ENCODE assay signal across 10 cellular contexts in genomic region chr19:42323473-42323851, GRCh38. TPM values are rescaled to one million over a fixed set of nuclear protein-coding genes. Genes with fewer than 3 reads are reported as not detected.
DNase-seq lines count a peak whose midpoint lies in the region; ATAC-seq lines count a peak whose summit lies in the region.
"Had no signal": no experiment of that assay in that cellular context is flagged by ENCODE, and none has a peak within 500 bp of the region (broad histone marks: within the 10 kb centered on the region; RNA-seq: fewer than 3 reads in every experiment).

No MANE protein-coding gene starts in this region.

- H3K27me3 Mint-ChIP-seq in stimulated activated naive CD8-positive, alpha-beta T cell treated with anti-CD3 and anti-CD28 coated beads, Interleukin-15, amount 100 ng/mL, for 72 hours = peaks cover 41% of the 10 kb centered on the region
- H3K27me3 Mint-ChIP-seq in activated naive CD8-positive, alpha-beta T cell treated with anti-CD3 and anti-CD28 coated beads for 36 hours = peaks cover 18% of the 10 kb centered on the region

- no peak for DNase-seq in stimulated activated naive CD8-positive, alpha-beta T cell treated with anti-CD3 and anti-CD28 coated beads, Interleukin-15, amount 100 ng/mL, for 72 hours
- no peak for DNase-seq in stimulated activated naive CD8-positive, alpha-beta T cell treated with anti-CD3 and anti-CD28 coated beads, Interleukin-15, Interleukin-2, amounts not matched to agents 100 U/mL and 50 U/mL, for 24 hours
- no peak for DNase-seq in activated naive CD8-positive, alpha-beta T cell treated with anti-CD3 and anti-CD28 coated beads for 36 hours
- DNase-seq in left kidney (ENCODE audit: low read depth, low spot score) (peak; percentile 55), DMS114 treated with DMSO at 0.1 percent for 48 hours (lab: John Stamatoyannopoulos, UW; ENCODE audit: unreplicated experiment) (no peak), NCI-H187 treated with DMSO at 0.1 percent for 48 hours (lab: John Stamatoyannopoulos, UW) (no peak), left ventricle myocardium superior (no peak), NCI-H1092 (lab: John Stamatoyannopoulos, UW) (no peak)
- DNase-seq: anterior cingulate cortex had no signal

- no peak overlapping the region for H3K27ac Mint-ChIP-seq in stimulated activated naive CD8-positive, alpha-beta T cell treated with anti-CD3 and anti-CD28 coated beads, Interleukin-15, amount 100 ng/mL, for 72 hours
- H3K27ac Mint-ChIP-seq in activated naive CD8-positive, alpha-beta T cell treated with anti-CD3 and anti-CD28 coated beads for 36 hours = no peak overlapping the region

- no peaks in the 10 kb centered on the region for H3K9me3 Mint-ChIP-seq in stimulated activated naive CD8-positive, alpha-beta T cell treated with anti-CD3 and anti-CD28 coated beads, Interleukin-15, amount 100 ng/mL, for 72 hours
- no peaks in the 10 kb centered on the region for H3K9me3 Mint-ChIP-seq in activated naive CD8-positive, alpha-beta T cell treated with anti-CD3 and anti-CD28 coated beads for 36 hours

- no peaks in the 10 kb centered on the region for H3K36me3 Mint-ChIP-seq in activated naive CD8-positive, alpha-beta T cell treated with anti-CD3 and anti-CD28 coated beads for 36 hours

- ATAC-seq in stimulated activated naive CD8-positive, alpha-beta T cell treated with anti-CD3 and anti-CD28 coated beads, Interleukin-15, amount 100 ng/mL, for 72 hours = no peak
- ATAC-seq in stimulated activated naive CD8-positive, alpha-beta T cell treated with anti-CD3 and anti-CD28 coated beads, Interleukin-15, Interleukin-2, amounts not matched to agents 100 U/mL and 50 U/mL, for 24 hours = no peak
- no peak for ATAC-seq in left ventricle myocardium superior

- peak overlapping the region; percentile 37 to 44 for H3K4me3 Mint-ChIP-seq in stimulated activated naive CD8-positive, alpha-beta T cell treated with anti-CD3 and anti-CD28 coated beads, Interleukin-15, amount 100 ng/mL, for 72 hours
- peak overlapping the region; percentile 34 for H3K4me3 Mint-ChIP-seq in activated naive CD8-positive, alpha-beta T cell treated with anti-CD3 and anti-CD28 coated beads for 36 hours

- intact Hi-C loops in left ventricle myocardium superior (cut with micrococcal nuclease) = no loop called here

- peaks cover 31% of the 10 kb centered on the region for H3K4me1 Mint-ChIP-seq in stimulated activated naive CD8-positive, alpha-beta T cell treated with anti-CD3 and anti-CD28 coated beads, Interleukin-15, amount 100 ng/mL, for 72 hours
- peaks cover 14% of the 10 kb centered on the region for H3K4me1 Mint-ChIP-seq in activated naive CD8-positive, alpha-beta T cell treated with anti-CD3 and anti-CD28 coated beads for 36 hours

RNA-seq across cellular contexts. Expression of gene MEGF8, which starts 2.0 kb away (rescaled TPM):
- total RNA-seq in activated naive CD8-positive, alpha-beta T cell treated with anti-CD3 and anti-CD28 coated beads for 36 hours = 1 to 10 TPM; 6.8 to 7.6 TPM
- 37.4 TPM for total RNA-seq in left ventricle myocardium superior

RNA-seq across cellular contexts. Expression of gene TMEM145, which starts 10.4 kb away (rescaled TPM):
- total RNA-seq in activated naive CD8-positive, alpha-beta T cell treated with anti-CD3 and anti-CD28 coated beads for 36 hours = 1 to 10 TPM; 1.1 to 3.2 TPM
- total RNA-seq in left ventricle myocardium superior = 0.64 TPM
- total RNA-seq: mesenteric fat pad had no signal

RNA-seq across cellular contexts. Expression of gene PAFAH1B3, which starts 21.0 kb away (rescaled TPM):
- 10 to 100 TPM; 38.1 to 38.4 TPM for total RNA-seq in activated naive CD8-positive, alpha-beta T cell treated with anti-CD3 and anti-CD28 coated beads for 36 hours
- 2.6 TPM for total RNA-seq in left ventricle myocardium superior

RNA-seq across cellular contexts. Expression of gene PRR19, which starts 21.5 kb away (rescaled TPM):
- total RNA-seq in activated naive CD8-positive, alpha-beta T cell treated with anti-CD3 and anti-CD28 coated beads for 36 hours = under 1 TPM; 0.52 to 0.92 TPM
- total RNA-seq in left ventricle myocardium superior = not detected
- total RNA-seq: mesenteric fat pad had no signal

RNA-seq across cellular contexts. Expression of gene CIC, which starts 54.4 kb away (rescaled TPM):
- 10 to 100 TPM; 43.8 to 50.4 TPM for total RNA-seq in activated naive CD8-positive, alpha-beta T cell treated with anti-CD3 and anti-CD28 coated beads for 36 hours
- 37.1 TPM for total RNA-seq in left ventricle myocardium superior

Comparison
In these comparisons a context has a peak if more than half of its experiments do, and no peak if none do; other contexts are left out.
1. RNA of gene PAFAH1B3, which starts 21.0 kb away (total RNA-seq): 38.1 to 38.4 TPM in activated naive CD8-positive, alpha-beta T cell treated with anti-CD3 and anti-CD28 coated beads for 36 hours; 2.6 TPM in left ventricle myocardium superior (single experiment); every median in the first group is over 10 times any median in the second.